In the genomic region with DNA sequence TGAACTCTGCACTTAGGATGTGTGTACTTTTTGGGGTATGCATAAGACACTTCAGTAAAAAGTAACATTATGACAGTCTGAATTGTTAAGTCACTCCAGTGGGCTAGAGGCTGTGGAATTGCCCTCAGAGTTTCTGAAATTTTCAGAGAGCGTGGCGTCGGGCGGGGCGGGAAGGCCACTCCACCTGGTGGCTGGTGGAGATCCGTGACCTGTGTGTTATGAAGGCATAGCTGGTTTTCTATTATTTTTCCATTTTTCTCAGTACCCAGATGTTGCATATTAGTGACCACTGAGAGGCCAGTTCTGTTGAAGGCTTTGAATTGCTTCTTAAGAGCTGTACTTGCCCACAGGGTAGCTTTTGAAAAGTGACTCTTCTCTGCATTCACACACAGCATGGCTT, we compare ENCODE assay signal across 18 cellular contexts. TPM values are rescaled to one million over a fixed set of nuclear protein-coding genes. Genes with fewer than 3 reads are reported as not detected.
DNase-seq lines count a peak whose midpoint lies in the region; ATAC-seq, FAIRE-seq and TF ChIP-seq lines count a peak whose summit lies in the region.
"Had no signal": no experiment of that assay in that cellular context is flagged by ENCODE, and none has a peak within 500 bp of the region (broad histone marks: within the 10 kb centered on the region; RNA-seq: fewer than 3 reads in every experiment).

No MANE protein-coding gene starts in this region.

- POLR2A ChIA-PET in HepG2 (lab: Yijun Ruan, JAX), result no interaction called here
- POLR2A ChIA-PET in PC-3 (lab: Charles Lee; ENCODE audit: unreplicated experiment), result interaction anchor here (0.5 to 0.7 kb wide), 2 partner anchors 180 to 582 kb away, joined by 3 read pairs; no protein-coding TSS in a partner anchor

- WGBS in HepG2 (ENCODE audit: low lambda C conversion rate), result 30% methylated on average over 6 of the region's 6 CpGs
- WGBS in right lobe of liver (ENCODE audit: insufficient coverage, low coverage, low lambda C conversion rate, missing lambda C conversion rate), result 33% methylated on average over 1 of the region's 6 CpGs

- intact Hi-C loops in HepG2 (cut with micrococcal nuclease; ENCODE audit: unreplicated experiment), result no loop called here
- intact Hi-C loops in right lobe of liver (cut with DNase I), result no loop called here
- intact Hi-C loops in PC-3 (cut with micrococcal nuclease), result no loop called here
- intact Hi-C loops in tibial artery (cut with DNase I; ENCODE audit: low total_unique reads), result loop anchor here (5.0 kb wide), 1 partner anchor 37 kb away; no protein-coding TSS in a partner anchor

- H3K27me3 ChIP-seq in HepG2 (ENCODE audit: control insufficient read depth in 1 of 2, insufficient read depth in 2 of 2, low read length in 2 of 2) (peaks cover 0 to 24% of the 10 kb centered on the region in 2 experiments; a peak in 2 of 5 replicates), right lobe of liver (no peaks in the 10 kb centered on the region), PC-3 (ENCODE audit: low read length) (no peaks in the 10 kb centered on the region), tibial artery (no peaks in the 10 kb centered on the region)
- H3K27me3 ChIP-seq: BE2C, foreskin keratinocyte, Peyer's patch had no signal

- H4K20me1 ChIP-seq in HepG2 (ENCODE audit: insufficient read depth, low read length) (no peaks in the 10 kb centered on the region), PC-3 (ENCODE audit: low read length) (no peaks in the 10 kb centered on the region; the same call in 1 of the 2 replicates)

- CTCF ChIA-PET in HepG2 (lab: Yijun Ruan, JAX; ENCODE audit: low intra/inter-chr PET ratio, low total read pairs) (interaction anchor here (1.6 kb wide), 1 partner anchor 126 kb away, joined by 3 read pairs; no protein-coding TSS in a partner anchor), PC-3 (lab: Charles Lee) (interaction anchor here (0.6 kb wide), 1 partner anchor 143 kb away, joined by 12 read pairs; no protein-coding TSS in a partner anchor)

- H3K4me1 ChIP-seq in HepG2 (ENCODE audit: insufficient read depth, low read length), result no peaks in the 10 kb centered on the region
- H3K4me1 ChIP-seq in right lobe of liver, result peaks cover 0 to 15% (median 0%) of the 10 kb centered on the region in 4 donors
- H3K4me1 ChIP-seq in PC-3 (ENCODE audit: insufficient read depth, low read length), result peaks cover 43% of the 10 kb centered on the region
- H3K4me1 ChIP-seq in tibial artery, result peaks cover 6 to 63% (median 52%) of the 10 kb centered on the region in 4 donors

- H3K9me3 ChIP-seq in HepG2 (ENCODE audit: low read length) (no peaks in the 10 kb centered on the region), right lobe of liver (no peaks in the 10 kb centered on the region), PC-3 (ENCODE audit: low read length) (no peaks in the 10 kb centered on the region), tibial artery (no peaks in the 10 kb centered on the region)
- H3K9me3 ChIP-seq: BE2C, Peyer's patch had no signal

- TF ChIP-seq EP300 in HepG2 (IDR thresholded peaks at IDR 0.05; ENCODE audit: low read depth in 2 of 2, low read length in 2 of 2) (no peak), HepG2 (CRISPR knock-in tag; IDR thresholded peaks at IDR 0.05; ENCODE audit: borderline replicate concordance) (no peak)

- in situ Hi-C loops in HepG2 (cut with HindIII; ENCODE audit: extremely low pct_ligation_motif_present, low pct_unique_long_range_greater_than_20kb), result no loop called here

- H3K4me3 ChIP-seq in HepG2 (replicated peaks in 1 of 3; ENCODE audit: insufficient read depth in 1 of 3, low read depth in 2 of 3, low read length in 3 of 3), result no peak overlapping the region
- H3K4me3 ChIP-seq in right lobe of liver, result no peak overlapping the region
- H3K4me3 ChIP-seq in PC-3 (ENCODE audit: low read length), result no peak overlapping the region
- H3K4me3 ChIP-seq in tibial artery, result no peak overlapping the region
- H3K4me3 ChIP-seq: Peyer's patch had no signal

- peak; percentile 47 for ATAC-seq in HepG2
- ATAC-seq in right lobe of liver, result no peak
- no peak for ATAC-seq in PC-3
- no peak for ATAC-seq in GM18520 (IDR thresholded peaks at IDR 0.05; ENCODE audit: unreplicated experiment)
- ATAC-seq: left colon had no signal

- TF ChIP-seq POLR2A in HepG2 (IDR thresholded peaks at IDR 0.05; ENCODE audit: insufficient read depth in 1 of 2, low read depth in 2 of 2, low read length in 2 of 2) (no peak), right lobe of liver (IDR thresholded peaks at IDR 0.05) (no peak)

- DNase-seq in HepG2 (ENCODE audit: low spot score), result no peak
- DNase-seq in right lobe of liver, result no peak
- no peak for DNase-seq in PC-3
- peak; percentile 29 for DNase-seq in fibroblast of peridontal ligament (ENCODE audit: extremely low read depth)
- no peak for DNase-seq in tibial artery
- DNase-seq in NCI-H2107 treated with DMSO at 0.1 percent for 48 hours (lab: John Stamatoyannopoulos, UW; ENCODE audit: unreplicated experiment), result no peak
- DNase-seq in HuH-7.5 (ENCODE audit: low spot score), result no peak
- DNase-seq: BE2C, cerebellar nuclear complex, DMS53, left colon, NCI-H2029, Peyer's patch, posterior cingulate gyrus, small intestine had no signal

- TF ChIP-seq CTCF in HepG2 (CRISPR knock-in tag; IDR thresholded peaks at IDR 0.05) (peak; percentile 17; the same call in 1 of the 2 replicates), right lobe of liver (IDR thresholded peaks at IDR 0.05) (no peak), PC-3 (conservative IDR thresholded peaks at IDR 0.05; ENCODE audit: low read depth, low read length) (peak; percentile 32; the same call in 1 of the 2 replicates), tibial artery (IDR thresholded peaks at IDR 0.05) (no peak)

- no peak overlapping the region for H3K9ac ChIP-seq in HepG2 (ENCODE audit: insufficient read depth, low read depth, low read length)
- H3K9ac ChIP-seq in PC-3 (ENCODE audit: low read length), result no peak overlapping the region

- H3K27ac ChIP-seq in HepG2 (ENCODE audit: extremely low read length, insufficient read depth, low read length) (no peak overlapping the region), right lobe of liver (no peak overlapping the region), PC-3 (ENCODE audit: low read length) (no peak overlapping the region), tibial artery (peak overlapping the region; percentile 86 to 87)
- H3K27ac ChIP-seq: Peyer's patch had no signal

- H3K36me3 ChIP-seq in HepG2 (replicated peaks in 1 of 2; ENCODE audit: control insufficient read depth in 1 of 2, insufficient read depth in 2 of 2, low read length in 2 of 2), result no peaks in the 10 kb centered on the region
- H3K36me3 ChIP-seq in right lobe of liver, result peaks cover 0 to 1% (median 0%) of the 10 kb centered on the region in 4 donors
- peaks cover 25% of the 10 kb centered on the region for H3K36me3 ChIP-seq in PC-3 (ENCODE audit: low read depth, low read length)
- H3K36me3 ChIP-seq in tibial artery, result peaks cover 28 to 53% (median 44%) of the 10 kb centered on the region in 3 donors

- H3F3A ChIP-seq in PC-3 (ENCODE audit: low read length, unreplicated experiment), result peaks cover 5% of the 10 kb centered on the region

- H3K79me2 ChIP-seq in HepG2 (ENCODE audit: insufficient read depth, low read length) (no peaks in the 10 kb centered on the region), PC-3 (ENCODE audit: low read length) (peaks cover 41% of the 10 kb centered on the region)

- H3K4me2 ChIP-seq in HepG2 (ENCODE audit: low read depth, low read length) (no peak overlapping the region), PC-3 (ENCODE audit: low read length) (no peak overlapping the region)

- FAIRE-seq in HepG2 (lab: Jason Lieb, UNC), result no peak
- FAIRE-seq: GM18507, small intestine had no signal

- no peaks in the 10 kb centered on the region for H3K9me2 ChIP-seq in PC-3 (replicated peaks; ENCODE audit: low read length)

- H2AFZ ChIP-seq in HepG2 (ENCODE audit: low read length), result no peak overlapping the region
- no peak overlapping the region for H2AFZ ChIP-seq in PC-3 (ENCODE audit: low read length)

- BruUV-seq in HepG2 (replicated peaks; lab: Mats Ljungman, UMichigan) (no TSS peak), PC-3 (replicated peaks; lab: Mats Ljungman, UMichigan) (no TSS peak)

- TF ChIP-seq RAD21 in HepG2 (CRISPR knock-in tag; IDR thresholded peaks at IDR 0.05), result no peak

RNA-seq across cellular contexts. Expression of a gene that starts 52.5 kb away (rescaled TPM):
- total RNA-seq in HepG2 (2016; rRNA removed; fragmentation: Illumina TruSeq; extraction: Trizol) (not detected in 2 replicates), right lobe of liver (under 1 TPM in 3 of 6 experiments, not detected in 3; 0.16 to 0.22 (median 0.16) TPM), PC-3 (2014; rRNA removed) (0.40 TPM in 1 of 2 replicates, not detected in the other)
- not detected in 2 replicates for total RNA-seq in HepG2 (2016; cell fraction: cytosol; rRNA removed; fragmentation: Illumina TruSeq; extraction: Trizol; ENCODE audit: low read depth)
- total RNA-seq in HepG2 (2016; cell fraction: insoluble cytoplasmic fraction; rRNA removed; fragmentation: Illumina TruSeq; extraction: Trizol), result not detected in 2 replicates
- total RNA-seq in HepG2 (2016; cell fraction: membrane; rRNA removed; fragmentation: Illumina TruSeq; extraction: Trizol), result not detected in 2 replicates
- not detected in 2 replicates for total RNA-seq in HepG2 (2016; cell fraction: nucleus; rRNA removed; fragmentation: Illumina TruSeq; extraction: Trizol)
- 0.04 TPM in 1 of 2 replicates, not detected in the other for polyA plus RNA-seq in HepG2 (2011; rRNA removed)
- polyA plus RNA-seq in HepG2 (2011; cell fraction: cytosol; rRNA removed), result 0.03 TPM in 2 replicates
- not detected in 2 replicates for polyA plus RNA-seq in HepG2 (2011; cell fraction: nucleus; rRNA removed)
- not detected in 2 replicates for polyA plus RNA-seq in HepG2 (2012)
- not detected in 2 replicates for polyA plus RNA-seq in HepG2 (2016; cell fraction: cytosol; fragmentation: Illumina TruSeq; extraction: Trizol; ENCODE audit: low read depth)
- not detected in 2 replicates for polyA plus RNA-seq in HepG2 (2016; cell fraction: insoluble cytoplasmic fraction; fragmentation: Illumina TruSeq; extraction: Trizol; ENCODE audit: low read depth)
- polyA plus RNA-seq in HepG2 (2016; cell fraction: membrane; fragmentation: Illumina TruSeq; extraction: Trizol; ENCODE audit: low read depth), result not detected in 2 replicates
- polyA plus RNA-seq in HepG2 (2016; cell fraction: nucleus; fragmentation: Illumina TruSeq; extraction: Trizol; ENCODE audit: insufficient read depth, low read depth), result not detected in 2 replicates
- polyA minus RNA-seq in HepG2 (2011; rRNA and poly(A)+ RNA removed; ENCODE audit: low replicate concordance), result 0.48 TPM in 1 of 2 replicates, not detected in the other
- not detected in 2 replicates for polyA minus RNA-seq in HepG2 (2011; cell fraction: cytosol; rRNA and poly(A)+ RNA removed)
- polyA minus RNA-seq in HepG2 (2011; cell fraction: nucleus; rRNA and poly(A)+ RNA removed), result not detected in 2 replicates
- total RNA-seq: foreskin keratinocyte had no signal

Comparison
In these comparisons a context has a peak if more than half of its experiments do, and no peak if none do; other contexts are left out.
1. CTCF ChIP-seq: peak in HepG2 (single experiment) and PC-3 (single experiment); none in right lobe of liver (0 of 4) and tibial artery (0 of 2).
2. H3K27ac ChIP-seq: peak in tibial artery (2 of 2); none in HepG2 (single experiment), right lobe of liver (0 of 3) and PC-3 (single experiment).